In genomic region chr10:124093076-124093773, GRCh38 we compare ENCODE assay signal across 1 cellular context.
TF ChIP-seq lines count a peak whose summit lies in the region.

A gene with protein sequence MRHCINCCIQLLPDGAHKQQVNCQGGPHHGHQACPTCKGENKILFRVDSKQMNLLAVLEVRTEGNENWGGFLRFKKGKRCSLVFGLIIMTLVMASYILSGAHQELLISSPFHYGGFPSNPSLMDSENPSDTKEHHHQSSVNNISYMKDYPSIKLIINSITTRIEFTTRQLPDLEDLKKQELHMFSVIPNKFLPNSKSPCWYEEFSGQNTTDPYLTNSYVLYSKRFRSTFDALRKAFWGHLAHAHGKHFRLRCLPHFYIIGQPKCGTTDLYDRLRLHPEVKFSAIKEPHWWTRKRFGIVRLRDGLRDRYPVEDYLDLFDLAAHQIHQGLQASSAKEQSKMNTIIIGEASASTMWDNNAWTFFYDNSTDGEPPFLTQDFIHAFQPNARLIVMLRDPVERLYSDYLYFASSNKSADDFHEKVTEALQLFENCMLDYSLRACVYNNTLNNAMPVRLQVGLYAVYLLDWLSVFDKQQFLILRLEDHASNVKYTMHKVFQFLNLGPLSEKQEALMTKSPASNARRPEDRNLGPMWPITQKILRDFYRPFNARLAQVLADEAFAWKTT (minus strand): TSS chr10:124093598. CDS start chr10:124046212, 47,386 bp downstream.

TF ChIP-seq in HepG2, 621 proteins besides CTCF, POLR2A, EP300 and RAD21 (continued from another document and continues in another):
- peak; percentile 74 for TF ChIP-seq POLR2AphosphoS5 (IDR thresholded peaks at IDR 0.05; ENCODE audit: low read depth, low read length)
- TF ChIP-seq RARG (CRISPR knock-in tag; IDR thresholded peaks at IDR 0.05; ENCODE audit: low read depth) = no peak
- peak; percentile 67; the same call in 1 of the 2 replicates for TF ChIP-seq SALL1 (CRISPR knock-in tag; IDR thresholded peaks at IDR 0.05)
- TF ChIP-seq ZFAT (CRISPR knock-in tag; conservative IDR thresholded peaks at IDR 0.05) = no peak
- TF ChIP-seq FOXP1 (IDR thresholded peaks at IDR 0.05) = no peak
- TF ChIP-seq FOXP1 (CRISPR knock-in tag; IDR thresholded peaks at IDR 0.05) = peak; percentile 72
- peak; percentile 33; the same call in 1 of the 2 replicates for TF ChIP-seq HNF1B (CRISPR knock-in tag; IDR thresholded peaks at IDR 0.05)
- TF ChIP-seq MIXL1 (CRISPR knock-in tag; IDR thresholded peaks at IDR 0.05) = peak; percentile 29; the same call in 1 of the 2 replicates
- TF ChIP-seq ZNF841 (CRISPR knock-in tag; IDR thresholded peaks at IDR 0.05; ENCODE audit: borderline replicate concordance) = no peak
- no peak for TF ChIP-seq TP53 (CRISPR knock-in tag; conservative IDR thresholded peaks at IDR 0.05)
- no peak for TF ChIP-seq KLF12 (CRISPR knock-in tag; IDR thresholded peaks at IDR 0.05; ENCODE audit: borderline replicate concordance)
- TF ChIP-seq FOXA1 (IDR thresholded peaks at IDR 0.05) = no peak
- TF ChIP-seq FOXA1 (CRISPR knock-in tag; IDR thresholded peaks at IDR 0.05) = peak; percentile 80
- TF ChIP-seq, protein P1, sequence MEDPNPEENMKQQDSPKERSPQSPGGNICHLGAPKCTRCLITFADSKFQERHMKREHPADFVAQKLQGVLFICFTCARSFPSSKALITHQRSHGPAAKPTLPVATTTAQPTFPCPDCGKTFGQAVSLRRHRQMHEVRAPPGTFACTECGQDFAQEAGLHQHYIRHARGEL (CRISPR knock-in tag; IDR thresholded peaks at IDR 0.05) = no peak
- TF ChIP-seq MAFF (IDR thresholded peaks at IDR 0.05; ENCODE audit: low read depth, low read length) = no peak
- TF ChIP-seq HOXA5 (CRISPR knock-in tag; IDR thresholded peaks at IDR 0.05) = no peak
- TF ChIP-seq ZFP82 (CRISPR knock-in tag; IDR thresholded peaks at IDR 0.05; ENCODE audit: borderline replicate concordance) = no peak
- no peak for TF ChIP-seq RAD51 (IDR thresholded peaks at IDR 0.05; ENCODE audit: borderline replicate concordance)
- TF ChIP-seq THRA (CRISPR knock-in tag; IDR thresholded peaks at IDR 0.05; ENCODE audit: borderline replicate concordance) = no peak; the same call in 1 of the 2 replicates
- TF ChIP-seq, protein P2, sequence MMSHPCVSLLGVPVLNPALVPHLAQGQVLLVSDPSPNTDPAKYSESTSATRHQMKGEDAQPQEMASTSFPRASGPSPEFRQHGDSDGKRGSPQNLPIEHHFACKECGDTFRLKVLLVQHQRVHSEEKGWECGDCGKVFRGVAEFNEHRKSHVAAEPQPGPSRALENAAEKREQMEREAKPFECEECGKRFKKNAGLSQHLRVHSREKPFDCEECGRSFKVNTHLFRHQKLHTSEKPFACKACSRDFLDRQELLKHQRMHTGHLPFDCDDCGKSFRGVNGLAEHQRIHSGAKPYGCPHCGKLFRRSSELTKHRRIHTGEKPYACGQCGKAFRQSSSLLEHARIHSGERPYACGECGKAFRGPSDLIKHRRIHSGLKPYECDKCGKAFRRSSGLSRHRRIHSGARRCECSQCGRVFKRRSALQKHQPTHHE (CRISPR knock-in tag; IDR thresholded peaks at IDR 0.05; ENCODE audit: borderline replicate concordance) = no peak
- TF ChIP-seq ZC3H4 (CRISPR knock-in tag; IDR thresholded peaks at IDR 0.05; ENCODE audit: borderline replicate concordance) = no peak
- TF ChIP-seq TSC22D2 (CRISPR knock-in tag; IDR thresholded peaks at IDR 0.05; ENCODE audit: borderline replicate concordance) = no peak
- TF ChIP-seq NRL (CRISPR knock-in tag; IDR thresholded peaks at IDR 0.05; ENCODE audit: borderline replicate concordance) = no peak
- TF ChIP-seq ZNF333 (CRISPR knock-in tag; IDR thresholded peaks at IDR 0.05; ENCODE audit: borderline replicate concordance) = 0 out of 2 replicates have a peak, but pooled peaks have one; percentile 16
- peak; percentile 35; the same call in 1 of the 2 replicates for TF ChIP-seq ZNF331 (CRISPR knock-in tag; IDR thresholded peaks at IDR 0.05)
- TF ChIP-seq ZSCAN31 (CRISPR knock-in tag; IDR thresholded peaks at IDR 0.05; ENCODE audit: low read depth) = no peak
- peak; percentile 32; the same call in 1 of the 2 replicates for TF ChIP-seq ETV5 (CRISPR knock-in tag; IDR thresholded peaks at IDR 0.05; ENCODE audit: borderline replicate concordance)
- TF ChIP-seq, protein P3, sequence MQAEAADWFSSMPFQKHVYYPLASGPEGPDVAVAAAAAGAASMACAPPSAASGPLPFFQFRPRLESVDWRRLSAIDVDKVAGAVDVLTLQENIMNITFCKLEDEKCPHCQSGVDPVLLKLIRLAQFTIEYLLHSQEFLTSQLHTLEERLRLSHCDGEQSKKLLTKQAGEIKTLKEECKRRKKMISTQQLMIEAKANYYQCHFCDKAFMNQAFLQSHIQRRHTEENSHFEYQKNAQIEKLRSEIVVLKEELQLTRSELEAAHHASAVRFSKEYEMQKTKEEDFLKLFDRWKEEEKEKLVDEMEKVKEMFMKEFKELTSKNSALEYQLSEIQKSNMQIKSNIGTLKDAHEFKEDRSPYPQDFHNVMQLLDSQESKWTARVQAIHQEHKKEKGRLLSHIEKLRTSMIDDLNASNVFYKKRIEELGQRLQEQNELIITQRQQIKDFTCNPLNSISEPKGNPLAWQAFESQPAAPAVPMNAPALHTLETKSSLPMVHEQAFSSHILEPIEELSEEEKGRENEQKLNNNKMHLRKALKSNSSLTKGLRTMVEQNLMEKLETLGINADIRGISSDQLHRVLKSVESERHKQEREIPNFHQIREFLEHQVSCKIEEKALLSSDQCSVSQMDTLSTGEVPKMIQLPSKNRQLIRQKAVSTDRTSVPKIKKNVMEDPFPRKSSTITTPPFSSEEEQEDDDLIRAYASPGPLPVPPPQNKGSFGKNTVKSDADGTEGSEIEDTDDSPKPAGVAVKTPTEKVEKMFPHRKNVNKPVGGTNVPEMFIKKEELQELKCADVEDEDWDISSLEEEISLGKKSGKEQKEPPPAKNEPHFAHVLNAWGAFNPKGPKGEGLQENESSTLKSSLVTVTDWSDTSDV (CRISPR knock-in tag; IDR thresholded peaks at IDR 0.05) = no peak
- TF ChIP-seq PAWR (CRISPR knock-in tag; IDR thresholded peaks at IDR 0.05; ENCODE audit: borderline replicate concordance) = no peak
- no peak for TF ChIP-seq THAP9 (CRISPR knock-in tag; IDR thresholded peaks at IDR 0.05; ENCODE audit: borderline replicate concordance)
- no peak for TF ChIP-seq ZNF746 (CRISPR knock-in tag; IDR thresholded peaks at IDR 0.05)
- TF ChIP-seq U2AF1 (optimal IDR thresholded peaks at IDR 0.05; ENCODE audit: low read depth, low read length) = no peak
- no peak for TF ChIP-seq ZNF737 (CRISPR knock-in tag; IDR thresholded peaks at IDR 0.05; ENCODE audit: borderline replicate concordance)
- no peak for TF ChIP-seq ZNF850 (CRISPR knock-in tag; conservative IDR thresholded peaks at IDR 0.05)
- TF ChIP-seq NR3C1 (CRISPR knock-in tag; IDR thresholded peaks at IDR 0.05) = no peak
- no peak for TF ChIP-seq MXD4 (CRISPR knock-in tag; IDR thresholded peaks at IDR 0.05)
- TF ChIP-seq CENPT (CRISPR knock-in tag; IDR thresholded peaks at IDR 0.05; ENCODE audit: low read depth) = no peak
- TF ChIP-seq ZNF234 (CRISPR knock-in tag; conservative IDR thresholded peaks at IDR 0.05) = no peak
- TF ChIP-seq GATAD2A (CRISPR knock-in tag; IDR thresholded peaks at IDR 0.05) = no peak
- TF ChIP-seq, protein P4, sequence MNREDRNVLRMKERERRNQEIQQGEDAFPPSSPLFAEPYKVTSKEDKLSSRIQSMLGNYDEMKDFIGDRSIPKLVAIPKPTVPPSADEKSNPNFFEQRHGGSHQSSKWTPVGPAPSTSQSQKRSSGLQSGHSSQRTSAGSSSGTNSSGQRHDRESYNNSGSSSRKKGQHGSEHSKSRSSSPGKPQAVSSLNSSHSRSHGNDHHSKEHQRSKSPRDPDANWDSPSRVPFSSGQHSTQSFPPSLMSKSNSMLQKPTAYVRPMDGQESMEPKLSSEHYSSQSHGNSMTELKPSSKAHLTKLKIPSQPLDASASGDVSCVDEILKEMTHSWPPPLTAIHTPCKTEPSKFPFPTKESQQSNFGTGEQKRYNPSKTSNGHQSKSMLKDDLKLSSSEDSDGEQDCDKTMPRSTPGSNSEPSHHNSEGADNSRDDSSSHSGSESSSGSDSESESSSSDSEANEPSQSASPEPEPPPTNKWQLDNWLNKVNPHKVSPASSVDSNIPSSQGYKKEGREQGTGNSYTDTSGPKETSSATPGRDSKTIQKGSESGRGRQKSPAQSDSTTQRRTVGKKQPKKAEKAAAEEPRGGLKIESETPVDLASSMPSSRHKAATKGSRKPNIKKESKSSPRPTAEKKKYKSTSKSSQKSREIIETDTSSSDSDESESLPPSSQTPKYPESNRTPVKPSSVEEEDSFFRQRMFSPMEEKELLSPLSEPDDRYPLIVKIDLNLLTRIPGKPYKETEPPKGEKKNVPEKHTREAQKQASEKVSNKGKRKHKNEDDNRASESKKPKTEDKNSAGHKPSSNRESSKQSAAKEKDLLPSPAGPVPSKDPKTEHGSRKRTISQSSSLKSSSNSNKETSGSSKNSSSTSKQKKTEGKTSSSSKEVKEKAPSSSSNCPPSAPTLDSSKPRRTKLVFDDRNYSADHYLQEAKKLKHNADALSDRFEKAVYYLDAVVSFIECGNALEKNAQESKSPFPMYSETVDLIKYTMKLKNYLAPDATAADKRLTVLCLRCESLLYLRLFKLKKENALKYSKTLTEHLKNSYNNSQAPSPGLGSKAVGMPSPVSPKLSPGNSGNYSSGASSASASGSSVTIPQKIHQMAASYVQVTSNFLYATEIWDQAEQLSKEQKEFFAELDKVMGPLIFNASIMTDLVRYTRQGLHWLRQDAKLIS (CRISPR knock-in tag; IDR thresholded peaks at IDR 0.05) = no peak; the same call in 1 of the 2 replicates
- no peak for TF ChIP-seq ZBTB10 (CRISPR knock-in tag; IDR thresholded peaks at IDR 0.05; ENCODE audit: borderline replicate concordance)
- peak; percentile 35; the same call in 1 of the 2 replicates for TF ChIP-seq NR2F6 (IDR thresholded peaks at IDR 0.05)
- peak; percentile 70; the same call in 1 of the 2 replicates for TF ChIP-seq NR2F6 (CRISPR knock-in tag; IDR thresholded peaks at IDR 0.05)
- no peak for TF ChIP-seq LCORL (IDR thresholded peaks at IDR 0.05)
- TF ChIP-seq LCORL (CRISPR knock-in tag; IDR thresholded peaks at IDR 0.05) = peak; percentile 60; the same call in 1 of the 2 replicates
